ENCODE assay signal across 10 cellular contexts in the genomic region with DNA sequence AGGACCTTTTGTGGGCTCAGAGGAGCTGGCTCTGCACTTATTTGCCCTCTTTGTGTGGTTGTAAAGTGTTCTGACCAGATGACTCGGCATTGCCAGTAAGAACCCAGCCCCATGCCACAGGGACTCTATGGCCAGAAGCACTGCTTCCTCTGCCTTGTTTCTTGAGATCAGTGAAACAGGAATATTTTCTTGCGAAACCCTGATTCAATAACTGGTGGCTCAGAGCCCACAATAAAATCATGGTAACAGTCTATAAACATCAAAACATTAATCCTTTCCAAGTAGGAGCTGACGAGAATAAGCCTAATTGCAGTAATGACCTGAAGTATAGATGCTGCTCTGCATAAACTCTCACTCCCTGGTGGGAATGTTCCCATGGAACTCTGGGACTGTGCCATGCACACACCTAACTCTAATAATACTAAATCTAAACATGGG.
DNase-seq lines count a peak whose midpoint lies in the region; ATAC-seq and TF ChIP-seq lines count a peak whose summit lies in the region.
"Had no signal": no experiment of that assay in that cellular context is flagged by ENCODE, and none has a peak within 500 bp of the region (broad histone marks: within the 10 kb centered on the region; RNA-seq: fewer than 3 reads in every experiment).

No MANE protein-coding gene starts in this region.

- no peaks in the 10 kb centered on the region for H3K36me3 Mint-ChIP-seq in progenitor cell of endocrine pancreas (ENCODE audit: insufficient read depth)
- no peaks in the 10 kb centered on the region for H3K36me3 Mint-ChIP-seq in stimulated activated naive B cell treated with anti-CD40 and anti-IgM and Interleukin-4, amounts not matched to agents 10 μg/mL and 1 μg/mL and 100 μg/mL, for 72 hours
- H3K36me3 Mint-ChIP-seq in CD8-positive, alpha-beta memory T cell: no peaks in the 10 kb centered on the region

- H3K9me3 Mint-ChIP-seq in progenitor cell of endocrine pancreas (ENCODE audit: low read depth): peaks cover 3% of the 10 kb centered on the region
- H3K9me3 Mint-ChIP-seq in stimulated activated naive B cell treated with anti-CD40 and anti-IgM and Interleukin-4, amounts not matched to agents 10 μg/mL and 1 μg/mL and 100 μg/mL, for 72 hours: no peaks in the 10 kb centered on the region
- H3K9me3 Mint-ChIP-seq in CD8-positive, alpha-beta memory T cell: peaks cover 0 to 14% (median 0%) of the 10 kb centered on the region in 5 donors

- CTCF ChIA-PET in CD8-positive, alpha-beta memory T cell (lab: Charles Lee): no interaction called here

- ATAC-seq in RWPE2 (ENCODE audit: low read depth): peak; percentile 64
- ATAC-seq in HG02870 (IDR thresholded peaks at IDR 0.05; ENCODE audit: unreplicated experiment): no peak
- no peak for ATAC-seq in stimulated activated naive B cell treated with anti-CD40 and anti-IgM and Interleukin-4, amounts not matched to agents 10 μg/mL and 1 μg/mL and 100 μg/mL, for 72 hours (replicated peaks)

- H3K36me3 ChIP-seq in RWPE2 (ENCODE audit: low read depth): no peaks in the 10 kb centered on the region
- H3K36me3 ChIP-seq in CD8-positive, alpha-beta memory T cell (ENCODE audit: insufficient read depth, low read length): no peaks in the 10 kb centered on the region
- H3K36me3 ChIP-seq: uterus had no signal

- no peaks in the 10 kb centered on the region for H3K27me3 Mint-ChIP-seq in progenitor cell of endocrine pancreas
- peaks cover 0 to 6% of the 10 kb centered on the region in 2 donors for H3K27me3 Mint-ChIP-seq in stimulated activated naive B cell treated with anti-CD40 and anti-IgM and Interleukin-4, amounts not matched to agents 10 μg/mL and 1 μg/mL and 100 μg/mL, for 72 hours
- H3K27me3 Mint-ChIP-seq in CD8-positive, alpha-beta memory T cell: no peaks in the 10 kb centered on the region

- POLR2A ChIA-PET in CD8-positive, alpha-beta memory T cell (lab: Charles Lee): no interaction called here

- no peak overlapping the region for H3K4me3 Mint-ChIP-seq in progenitor cell of endocrine pancreas (ENCODE audit: low read depth)
- H3K4me3 Mint-ChIP-seq in stimulated activated naive B cell treated with anti-CD40 and anti-IgM and Interleukin-4, amounts not matched to agents 10 μg/mL and 1 μg/mL and 100 μg/mL, for 72 hours: no peak overlapping the region
- H3K4me3 Mint-ChIP-seq in CD8-positive, alpha-beta memory T cell: no peak overlapping the region

- peak; percentile 22 for DNase-seq in GM04504 (ENCODE audit: low read depth)
- DNase-seq in RWPE2 (ENCODE audit: low spot score): no peak
- peak; percentile 16 for DNase-seq in fibroblast of the aortic adventitia (ENCODE audit: low read depth)
- DNase-seq in progenitor cell of endocrine pancreas (ENCODE audit: low spot score, unreplicated experiment): no peak
- DNase-seq in activated CD4-positive, alpha-beta T cell treated with anti-CD3 and anti-CD28 coated beads, Interleukin-2, amount 50 U/mL, for 1 hour: no peak
- DNase-seq in stimulated activated naive B cell treated with anti-CD40 and anti-IgM and Interleukin-4, amounts not matched to agents 10 μg/mL and 1 μg/mL and 100 μg/mL, for 72 hours: no peak
- DNase-seq in CD8-positive, alpha-beta memory T cell: no peak
- DNase-seq: stimulated activated CD4-positive, alpha-beta T cell treated with anti-CD3 and anti-CD28 coated beads, Interleukin-2, amount 100 ng/mL, for 48 hours had no signal

- peak overlapping the region; percentile 93 for H3K27ac Mint-ChIP-seq in progenitor cell of endocrine pancreas
- no peak overlapping the region for H3K27ac Mint-ChIP-seq in stimulated activated naive B cell treated with anti-CD40 and anti-IgM and Interleukin-4, amounts not matched to agents 10 μg/mL and 1 μg/mL and 100 μg/mL, for 72 hours
- no peak overlapping the region for H3K27ac Mint-ChIP-seq in CD8-positive, alpha-beta memory T cell

- TF ChIP-seq CTCF in RWPE2 (IDR thresholded peaks at IDR 0.05; ENCODE audit: poor library complexity, severe bottlenecking) (no peak), fibroblast of the aortic adventitia (IDR thresholded peaks at IDR 0.05; ENCODE audit: insufficient read depth, low read length) (no peak), progenitor cell of endocrine pancreas (IDR thresholded peaks at IDR 0.05; ENCODE audit: unreplicated experiment) (no peak)

- H3K4me3 ChIP-seq in RWPE2 (ENCODE audit: severe bottlenecking) (no peak overlapping the region), fibroblast of the aortic adventitia (ENCODE audit: low read depth, low read length) (no peak overlapping the region)
- H3K4me3 ChIP-seq in CD8-positive, alpha-beta memory T cell (ENCODE audit: low read length): no peak overlapping the region
- H3K4me3 ChIP-seq: uterus had no signal

- no peaks in the 10 kb centered on the region for H3K27me3 ChIP-seq in RWPE2 (ENCODE audit: insufficient read depth, poor library complexity, severe bottlenecking)
- H3K27me3 ChIP-seq in CD8-positive, alpha-beta memory T cell (ENCODE audit: insufficient read depth, low read length, poor library complexity, severe bottlenecking): no peaks in the 10 kb centered on the region
- H3K27me3 ChIP-seq: uterus had no signal

- H3K9me3 ChIP-seq in RWPE2 (ENCODE audit: severe bottlenecking): no peaks in the 10 kb centered on the region
- H3K9me3 ChIP-seq in CD8-positive, alpha-beta memory T cell (ENCODE audit: low read length): no peaks in the 10 kb centered on the region
- H3K9me3 ChIP-seq: uterus had no signal

- no peaks in the 10 kb centered on the region for H3K4me1 ChIP-seq in RWPE2 (ENCODE audit: insufficient read depth, poor library complexity, severe bottlenecking)
- H3K4me1 ChIP-seq in CD8-positive, alpha-beta memory T cell (ENCODE audit: insufficient read depth, low read length): no peaks in the 10 kb centered on the region
- H3K4me1 ChIP-seq: uterus had no signal

- peaks cover 23% of the 10 kb centered on the region for H3K4me1 Mint-ChIP-seq in progenitor cell of endocrine pancreas (ENCODE audit: low read depth)
- H3K4me1 Mint-ChIP-seq in stimulated activated naive B cell treated with anti-CD40 and anti-IgM and Interleukin-4, amounts not matched to agents 10 μg/mL and 1 μg/mL and 100 μg/mL, for 72 hours: peaks cover 8 to 19% of the 10 kb centered on the region in 2 donors
- no peaks in the 10 kb centered on the region for H3K4me1 Mint-ChIP-seq in CD8-positive, alpha-beta memory T cell

- H3K27ac ChIP-seq in RWPE2 (ENCODE audit: poor library complexity, severe bottlenecking): no peak overlapping the region
- no peak overlapping the region for H3K27ac ChIP-seq in CD8-positive, alpha-beta memory T cell (ENCODE audit: low read depth, low read length)
- H3K27ac ChIP-seq: uterus had no signal

Comparison
In these comparisons a context has a peak if more than half of its experiments do, and no peak if none do; other contexts are left out.
1. DNase-seq: peak in GM04504 (single experiment) and fibroblast of the aortic adventitia (single experiment); none in RWPE2 (single experiment), progenitor cell of endocrine pancreas (single experiment), activated CD4-positive, alpha-beta T cell treated with anti-CD3 and anti-CD28 coated beads, Interleukin-2, amount 50 U/mL, for 1 hour (single experiment), stimulated activated naive B cell treated with anti-CD40 and anti-IgM and Interleukin-4, amounts not matched to agents 10 μg/mL and 1 μg/mL and 100 μg/mL, for 72 hours (single experiment) and CD8-positive, alpha-beta memory T cell (0 of 5).